13 cellular contexts compared by ENCODE assay signal in the genomic region with DNA sequence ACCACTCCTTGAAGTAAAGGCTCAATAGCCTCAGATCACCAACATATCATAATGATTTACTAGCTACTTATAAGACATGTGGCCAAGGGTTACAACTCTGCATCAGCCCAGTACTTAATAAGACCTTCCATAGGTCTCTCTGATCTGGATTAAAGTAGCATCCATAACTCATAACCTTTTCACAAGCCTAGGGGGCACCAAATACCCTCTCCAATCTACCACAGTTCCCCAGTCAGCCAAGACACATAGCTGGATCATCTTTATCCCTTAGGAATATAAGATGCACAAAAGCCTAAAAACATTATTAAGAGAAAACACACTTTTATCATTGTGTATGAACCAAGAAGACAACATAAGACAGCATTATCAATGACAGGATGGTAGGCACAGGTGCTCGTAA. TPM values are rescaled to one million over a fixed set of nuclear protein-coding genes. Genes with fewer than 3 reads are reported as not detected.
A peak's percentile ranks its signal among the peaks of the same experiment; 100 is the strongest.
DNase-seq lines count a peak whose midpoint lies in the region; ATAC-seq and TF ChIP-seq lines count a peak whose summit lies in the region.
"Had no signal": no experiment of that assay in that cellular context is flagged by ENCODE, and none has a peak within 500 bp of the region (broad histone marks: within the 10 kb centered on the region; RNA-seq: fewer than 3 reads in every experiment).

No MANE protein-coding gene starts in this region.

- no peaks in the 10 kb centered on the region for H3K9me3 Mint-ChIP-seq in activated naive CD4-positive, alpha-beta T cell treated with anti-CD3 and anti-CD28 coated beads for 36 hours
- H3K9me3 Mint-ChIP-seq in activated naive CD4-positive, alpha-beta T cell treated with anti-CD3 and anti-CD28 coated beads, Interleukin-2, amount 10 ng/mL, durations not matched to agents 7 days and 5 days = no peaks in the 10 kb centered on the region

- no peaks in the 10 kb centered on the region for H3K36me3 ChIP-seq in thoracic aorta

- intact Hi-C loops in activated naive CD4-positive, alpha-beta T cell treated with anti-CD3 and anti-CD28 coated beads for 36 hours (cut with micrococcal nuclease) = loop anchor here (1.0 to 5.0 kb wide), 4 partner anchors 21 to 104 kb away; no protein-coding TSS in a partner anchor

- H3K4me3 Mint-ChIP-seq in activated naive CD4-positive, alpha-beta T cell treated with anti-CD3 and anti-CD28 coated beads for 36 hours = no peak overlapping the region
- H3K4me3 Mint-ChIP-seq in activated naive CD4-positive, alpha-beta T cell treated with anti-CD3 and anti-CD28 coated beads, Interleukin-2, amount 10 ng/mL, durations not matched to agents 7 days and 5 days = no peak overlapping the region
- H3K4me3 Mint-ChIP-seq: B cell had no signal

- H3K36me3 Mint-ChIP-seq in activated naive CD4-positive, alpha-beta T cell treated with anti-CD3 and anti-CD28 coated beads for 36 hours (ENCODE audit: low read depth) = no peaks in the 10 kb centered on the region
- H3K36me3 Mint-ChIP-seq in activated naive CD4-positive, alpha-beta T cell treated with anti-CD3 and anti-CD28 coated beads, Interleukin-2, amount 10 ng/mL, durations not matched to agents 7 days and 5 days = peaks cover 8% of the 10 kb centered on the region

- ATAC-seq in thoracic aorta (ENCODE audit: insufficient number of reproducible peaks, low FRiP score, low read depth) = no peak
- no peak for ATAC-seq in HG03280 (IDR thresholded peaks at IDR 0.05; ENCODE audit: unreplicated experiment)
- ATAC-seq in HG03342 (IDR thresholded peaks at IDR 0.05; ENCODE audit: unreplicated experiment) = no peak

- peaks cover 5% of the 10 kb centered on the region for H3K4me1 Mint-ChIP-seq in activated naive CD4-positive, alpha-beta T cell treated with anti-CD3 and anti-CD28 coated beads for 36 hours (ENCODE audit: low read depth)
- peaks cover 9% of the 10 kb centered on the region for H3K4me1 Mint-ChIP-seq in activated naive CD4-positive, alpha-beta T cell treated with anti-CD3 and anti-CD28 coated beads, Interleukin-2, amount 10 ng/mL, durations not matched to agents 7 days and 5 days
- H3K4me1 Mint-ChIP-seq: B cell had no signal

- H3K27me3 Mint-ChIP-seq in activated naive CD4-positive, alpha-beta T cell treated with anti-CD3 and anti-CD28 coated beads for 36 hours (ENCODE audit: low read depth) = no peaks in the 10 kb centered on the region
- H3K27me3 Mint-ChIP-seq in activated naive CD4-positive, alpha-beta T cell treated with anti-CD3 and anti-CD28 coated beads, Interleukin-2, amount 10 ng/mL, durations not matched to agents 7 days and 5 days = no peaks in the 10 kb centered on the region
- H3K27me3 Mint-ChIP-seq: B cell had no signal

- CTCF ChIA-PET in activated naive CD4-positive, alpha-beta T cell treated with anti-CD3 and anti-CD28 coated beads for 36 hours (lab: Charles Lee) = interaction anchor here (0.6 to 2.5 kb wide), 9 partner anchors 12 to 91 kb away, joined by 3 to 18 read pairs (median 3); no protein-coding TSS in a partner anchor
- CTCF ChIA-PET in activated naive CD4-positive, alpha-beta T cell treated with anti-CD3 and anti-CD28 coated beads, Interleukin-2, amount 10 ng/mL, durations not matched to agents 7 days and 5 days (lab: Charles Lee) = interaction anchor here (0.6 to 1.9 kb wide), 3 partner anchors 25 to 92 kb away, joined by 3 to 7 read pairs (median 3); no protein-coding TSS in a partner anchor

- no peak overlapping the region for H3K27ac ChIP-seq in thoracic aorta
- H3K27ac ChIP-seq: spleen, stomach had no signal

- H3K4me3 ChIP-seq in epithelial cell of proximal tubule (ENCODE audit: low read depth, low read length) (no peak overlapping the region), thoracic aorta (no peak overlapping the region)
- H3K4me3 ChIP-seq: spleen, stomach had no signal

- no peaks in the 10 kb centered on the region for H3K4me1 ChIP-seq in thoracic aorta (ENCODE audit: control insufficient read depth in 1 of 2, low read depth in 2 of 2)
- H3K4me1 ChIP-seq: stomach had no signal

- peak; percentile 13 for DNase-seq in activated naive CD4-positive, alpha-beta T cell treated with anti-CD3 and anti-CD28 coated beads for 36 hours
- no peak for DNase-seq in activated naive CD4-positive, alpha-beta T cell treated with anti-CD3 and anti-CD28 coated beads, Interleukin-2, amount 10 ng/mL, durations not matched to agents 7 days and 5 days
- DNase-seq in NCI-H69 (lab: John Stamatoyannopoulos, UW) (peak; percentile 6), epithelial cell of proximal tubule (ENCODE audit: low read depth) (no peak), thoracic aorta (ENCODE audit: low spot score) (no peak), NCI-H1105 treated with DMSO at 0.1 percent for 48 hours (lab: John Stamatoyannopoulos, UW) (no peak)
- DNase-seq: anterior cingulate cortex, NCI-H2029 treated with DMSO at 0.1 percent for 48 hours, spleen, stomach had no signal

- H3K27me3 ChIP-seq in thoracic aorta (replicated peaks; ENCODE audit: insufficient read depth) = no peaks in the 10 kb centered on the region
- H3K27me3 ChIP-seq: spleen, stomach had no signal

- TF ChIP-seq CTCF in epithelial cell of proximal tubule (conservative IDR thresholded peaks at IDR 0.05; ENCODE audit: low read depth, low read length) (peak; percentile 45), thoracic aorta (IDR thresholded peaks at IDR 0.05) (peak; percentile 28)

- no peak overlapping the region for H3K27ac Mint-ChIP-seq in activated naive CD4-positive, alpha-beta T cell treated with anti-CD3 and anti-CD28 coated beads for 36 hours
- no peak overlapping the region for H3K27ac Mint-ChIP-seq in activated naive CD4-positive, alpha-beta T cell treated with anti-CD3 and anti-CD28 coated beads, Interleukin-2, amount 10 ng/mL, durations not matched to agents 7 days and 5 days
- H3K27ac Mint-ChIP-seq: B cell had no signal

- H3K9me3 ChIP-seq in thoracic aorta = no peaks in the 10 kb centered on the region
- H3K9me3 ChIP-seq: spleen, stomach had no signal

RNA-seq across cellular contexts. Expression of a gene that starts 22.1 kb away (rescaled TPM):
- total RNA-seq in activated naive CD4-positive, alpha-beta T cell treated with anti-CD3 and anti-CD28 coated beads for 36 hours = 10 to 100 TPM; 11.9 to 12.6 TPM
- total RNA-seq in epithelial cell of proximal tubule = 12.5 and 13.2 TPM in 2 replicates
- total RNA-seq in thoracic aorta = 10 to 100 TPM in 1 of 2 donors, 1 to 10 TPM in 1; 6.1 to 12.3 TPM

Comparison
In these comparisons a context has a peak if more than half of its experiments do, and no peak if none do; other contexts are left out.
1. DNase-seq: peak in activated naive CD4-positive, alpha-beta T cell treated with anti-CD3 and anti-CD28 coated beads for 36 hours (single experiment) and NCI-H69 (single experiment); none in activated naive CD4-positive, alpha-beta T cell treated with anti-CD3 and anti-CD28 coated beads, Interleukin-2, amount 10 ng/mL, durations not matched to agents 7 days and 5 days (single experiment), epithelial cell of proximal tubule (single experiment), thoracic aorta (single experiment) and NCI-H1105 treated with DMSO at 0.1 percent for 48 hours (single experiment).